1 cellular context compared by ENCODE assay signal in the genomic region with DNA sequence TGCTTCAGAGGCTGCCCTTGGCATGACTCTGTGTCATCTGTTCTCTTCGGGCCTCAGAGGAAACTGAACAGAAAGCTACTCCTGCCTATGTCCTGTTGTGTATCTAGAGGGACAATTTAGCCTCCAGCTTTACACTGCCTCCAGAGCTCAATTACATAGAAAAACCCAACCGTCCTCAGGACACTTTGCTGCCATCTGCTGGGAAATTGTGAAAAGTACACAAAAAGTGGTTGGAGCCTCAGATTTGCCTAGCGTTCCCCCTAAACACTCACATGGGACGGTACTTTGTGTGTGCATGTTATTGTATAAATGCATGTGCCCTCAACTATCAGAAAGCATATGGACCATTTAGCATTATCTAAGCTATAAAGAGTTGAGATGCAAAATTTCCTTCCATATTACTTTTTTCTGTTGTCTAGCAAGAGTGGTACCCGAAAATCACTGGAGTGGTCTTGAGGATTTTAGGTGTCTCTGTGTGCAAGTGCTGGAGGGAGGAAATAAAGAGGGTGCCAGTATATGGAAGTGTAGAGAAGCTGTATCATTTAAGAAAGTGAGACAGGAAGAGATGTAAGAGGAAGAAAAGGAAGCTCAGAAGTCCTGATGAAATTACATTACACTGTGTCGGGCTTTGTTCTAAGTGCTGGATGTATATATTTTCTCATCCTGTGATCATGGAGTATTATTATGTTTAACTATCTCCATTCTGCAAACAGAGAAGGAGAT.
A peak's percentile ranks its signal among the peaks of the same experiment; 100 is the strongest.
TF ChIP-seq lines count a peak whose summit lies in the region.

No MANE protein-coding gene starts in this region.

TF ChIP-seq in GM12878, 131 proteins besides CTCF, POLR2A, EP300 and RAD21 (continued from another document):
- TF ChIP-seq, protein P1, sequence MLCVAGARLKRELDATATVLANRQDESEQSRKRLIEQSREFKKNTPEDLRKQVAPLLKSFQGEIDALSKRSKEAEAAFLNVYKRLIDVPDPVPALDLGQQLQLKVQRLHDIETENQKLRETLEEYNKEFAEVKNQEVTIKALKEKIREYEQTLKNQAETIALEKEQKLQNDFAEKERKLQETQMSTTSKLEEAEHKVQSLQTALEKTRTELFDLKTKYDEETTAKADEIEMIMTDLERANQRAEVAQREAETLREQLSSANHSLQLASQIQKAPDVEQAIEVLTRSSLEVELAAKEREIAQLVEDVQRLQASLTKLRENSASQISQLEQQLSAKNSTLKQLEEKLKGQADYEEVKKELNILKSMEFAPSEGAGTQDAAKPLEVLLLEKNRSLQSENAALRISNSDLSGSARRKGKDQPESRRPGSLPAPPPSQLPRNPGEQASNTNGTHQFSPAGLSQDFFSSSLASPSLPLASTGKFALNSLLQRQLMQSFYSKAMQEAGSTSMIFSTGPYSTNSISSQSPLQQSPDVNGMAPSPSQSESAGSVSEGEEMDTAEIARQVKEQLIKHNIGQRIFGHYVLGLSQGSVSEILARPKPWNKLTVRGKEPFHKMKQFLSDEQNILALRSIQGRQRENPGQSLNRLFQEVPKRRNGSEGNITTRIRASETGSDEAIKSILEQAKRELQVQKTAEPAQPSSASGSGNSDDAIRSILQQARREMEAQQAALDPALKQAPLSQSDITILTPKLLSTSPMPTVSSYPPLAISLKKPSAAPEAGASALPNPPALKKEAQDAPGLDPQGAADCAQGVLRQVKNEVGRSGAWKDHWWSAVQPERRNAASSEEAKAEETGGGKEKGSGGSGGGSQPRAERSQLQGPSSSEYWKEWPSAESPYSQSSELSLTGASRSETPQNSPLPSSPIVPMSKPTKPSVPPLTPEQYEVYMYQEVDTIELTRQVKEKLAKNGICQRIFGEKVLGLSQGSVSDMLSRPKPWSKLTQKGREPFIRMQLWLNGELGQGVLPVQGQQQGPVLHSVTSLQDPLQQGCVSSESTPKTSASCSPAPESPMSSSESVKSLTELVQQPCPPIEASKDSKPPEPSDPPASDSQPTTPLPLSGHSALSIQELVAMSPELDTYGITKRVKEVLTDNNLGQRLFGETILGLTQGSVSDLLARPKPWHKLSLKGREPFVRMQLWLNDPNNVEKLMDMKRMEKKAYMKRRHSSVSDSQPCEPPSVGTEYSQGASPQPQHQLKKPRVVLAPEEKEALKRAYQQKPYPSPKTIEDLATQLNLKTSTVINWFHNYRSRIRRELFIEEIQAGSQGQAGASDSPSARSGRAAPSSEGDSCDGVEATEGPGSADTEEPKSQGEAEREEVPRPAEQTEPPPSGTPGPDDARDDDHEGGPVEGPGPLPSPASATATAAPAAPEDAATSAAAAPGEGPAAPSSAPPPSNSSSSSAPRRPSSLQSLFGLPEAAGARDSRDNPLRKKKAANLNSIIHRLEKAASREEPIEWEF (IDR thresholded peaks at IDR 0.05; ENCODE audit: insufficient replicate concordance, low read depth, low read length), result no peak
- TF ChIP-seq, protein P2, sequence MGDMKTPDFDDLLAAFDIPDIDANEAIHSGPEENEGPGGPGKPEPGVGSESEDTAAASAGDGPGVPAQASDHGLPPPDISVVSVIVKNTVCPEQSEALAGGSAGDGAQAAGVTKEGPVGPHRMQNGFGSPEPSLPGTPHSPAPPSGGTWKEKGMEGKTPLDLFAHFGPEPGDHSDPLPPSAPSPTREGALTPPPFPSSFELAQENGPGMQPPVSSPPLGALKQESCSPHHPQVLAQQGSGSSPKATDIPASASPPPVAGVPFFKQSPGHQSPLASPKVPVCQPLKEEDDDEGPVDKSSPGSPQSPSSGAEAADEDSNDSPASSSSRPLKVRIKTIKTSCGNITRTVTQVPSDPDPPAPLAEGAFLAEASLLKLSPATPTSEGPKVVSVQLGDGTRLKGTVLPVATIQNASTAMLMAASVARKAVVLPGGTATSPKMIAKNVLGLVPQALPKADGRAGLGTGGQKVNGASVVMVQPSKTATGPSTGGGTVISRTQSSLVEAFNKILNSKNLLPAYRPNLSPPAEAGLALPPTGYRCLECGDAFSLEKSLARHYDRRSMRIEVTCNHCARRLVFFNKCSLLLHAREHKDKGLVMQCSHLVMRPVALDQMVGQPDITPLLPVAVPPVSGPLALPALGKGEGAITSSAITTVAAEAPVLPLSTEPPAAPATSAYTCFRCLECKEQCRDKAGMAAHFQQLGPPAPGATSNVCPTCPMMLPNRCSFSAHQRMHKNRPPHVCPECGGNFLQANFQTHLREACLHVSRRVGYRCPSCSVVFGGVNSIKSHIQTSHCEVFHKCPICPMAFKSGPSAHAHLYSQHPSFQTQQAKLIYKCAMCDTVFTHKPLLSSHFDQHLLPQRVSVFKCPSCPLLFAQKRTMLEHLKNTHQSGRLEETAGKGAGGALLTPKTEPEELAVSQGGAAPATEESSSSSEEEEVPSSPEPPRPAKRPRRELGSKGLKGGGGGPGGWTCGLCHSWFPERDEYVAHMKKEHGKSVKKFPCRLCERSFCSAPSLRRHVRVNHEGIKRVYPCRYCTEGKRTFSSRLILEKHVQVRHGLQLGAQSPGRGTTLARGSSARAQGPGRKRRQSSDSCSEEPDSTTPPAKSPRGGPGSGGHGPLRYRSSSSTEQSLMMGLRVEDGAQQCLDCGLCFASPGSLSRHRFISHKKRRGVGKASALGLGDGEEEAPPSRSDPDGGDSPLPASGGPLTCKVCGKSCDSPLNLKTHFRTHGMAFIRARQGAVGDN (IDR thresholded peaks at IDR 0.05), result no peak
- TF ChIP-seq YBX1 (IDR thresholded peaks at IDR 0.05), result no peak
- TF ChIP-seq FOXM1 (IDR thresholded peaks at IDR 0.05; ENCODE audit: low read depth, low read length), result peak; percentile 49; the same call in 1 of the 2 replicates
- peak; percentile 51; the same call in 1 of the 3 replicates for TF ChIP-seq POU2F2 (IDR thresholded peaks at IDR 0.05; ENCODE audit: borderline replicate concordance, low read depth, low read length)
- no peak for TF ChIP-seq MXI1 (IDR thresholded peaks at IDR 0.05; ENCODE audit: low read depth, low read length)
- no peak for TF ChIP-seq SUZ12 (IDR thresholded peaks at IDR 0.05; ENCODE audit: unreplicated experiment)
- TF ChIP-seq, protein P3, sequence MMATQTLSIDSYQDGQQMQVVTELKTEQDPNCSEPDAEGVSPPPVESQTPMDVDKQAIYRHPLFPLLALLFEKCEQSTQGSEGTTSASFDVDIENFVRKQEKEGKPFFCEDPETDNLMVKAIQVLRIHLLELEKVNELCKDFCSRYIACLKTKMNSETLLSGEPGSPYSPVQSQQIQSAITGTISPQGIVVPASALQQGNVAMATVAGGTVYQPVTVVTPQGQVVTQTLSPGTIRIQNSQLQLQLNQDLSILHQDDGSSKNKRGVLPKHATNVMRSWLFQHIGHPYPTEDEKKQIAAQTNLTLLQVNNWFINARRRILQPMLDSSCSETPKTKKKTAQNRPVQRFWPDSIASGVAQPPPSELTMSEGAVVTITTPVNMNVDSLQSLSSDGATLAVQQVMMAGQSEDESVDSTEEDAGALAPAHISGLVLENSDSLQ (IDR thresholded peaks at IDR 0.05), result no peak
- TF ChIP-seq HCFC1 (IDR thresholded peaks at IDR 0.05; ENCODE audit: low read length), result no peak
- no peak for TF ChIP-seq TARDBP (IDR thresholded peaks at IDR 0.05; ENCODE audit: borderline replicate concordance)
- no peak for TF ChIP-seq MYC (IDR thresholded peaks at IDR 0.05; ENCODE audit: insufficient read depth, insufficient read length, insufficient replicate concordance, low read length, severe bottlenecking)
- TF ChIP-seq FOS (IDR thresholded peaks at IDR 0.05; ENCODE audit: borderline replicate concordance, extremely low read depth, insufficient read length), result no peak
- no peak for TF ChIP-seq ZNF217 (IDR thresholded peaks at IDR 0.05)
- peak; percentile 90 for TF ChIP-seq SMC3 (IDR thresholded peaks at IDR 0.05; ENCODE audit: borderline replicate concordance, low read length)
- TF ChIP-seq, protein P4, sequence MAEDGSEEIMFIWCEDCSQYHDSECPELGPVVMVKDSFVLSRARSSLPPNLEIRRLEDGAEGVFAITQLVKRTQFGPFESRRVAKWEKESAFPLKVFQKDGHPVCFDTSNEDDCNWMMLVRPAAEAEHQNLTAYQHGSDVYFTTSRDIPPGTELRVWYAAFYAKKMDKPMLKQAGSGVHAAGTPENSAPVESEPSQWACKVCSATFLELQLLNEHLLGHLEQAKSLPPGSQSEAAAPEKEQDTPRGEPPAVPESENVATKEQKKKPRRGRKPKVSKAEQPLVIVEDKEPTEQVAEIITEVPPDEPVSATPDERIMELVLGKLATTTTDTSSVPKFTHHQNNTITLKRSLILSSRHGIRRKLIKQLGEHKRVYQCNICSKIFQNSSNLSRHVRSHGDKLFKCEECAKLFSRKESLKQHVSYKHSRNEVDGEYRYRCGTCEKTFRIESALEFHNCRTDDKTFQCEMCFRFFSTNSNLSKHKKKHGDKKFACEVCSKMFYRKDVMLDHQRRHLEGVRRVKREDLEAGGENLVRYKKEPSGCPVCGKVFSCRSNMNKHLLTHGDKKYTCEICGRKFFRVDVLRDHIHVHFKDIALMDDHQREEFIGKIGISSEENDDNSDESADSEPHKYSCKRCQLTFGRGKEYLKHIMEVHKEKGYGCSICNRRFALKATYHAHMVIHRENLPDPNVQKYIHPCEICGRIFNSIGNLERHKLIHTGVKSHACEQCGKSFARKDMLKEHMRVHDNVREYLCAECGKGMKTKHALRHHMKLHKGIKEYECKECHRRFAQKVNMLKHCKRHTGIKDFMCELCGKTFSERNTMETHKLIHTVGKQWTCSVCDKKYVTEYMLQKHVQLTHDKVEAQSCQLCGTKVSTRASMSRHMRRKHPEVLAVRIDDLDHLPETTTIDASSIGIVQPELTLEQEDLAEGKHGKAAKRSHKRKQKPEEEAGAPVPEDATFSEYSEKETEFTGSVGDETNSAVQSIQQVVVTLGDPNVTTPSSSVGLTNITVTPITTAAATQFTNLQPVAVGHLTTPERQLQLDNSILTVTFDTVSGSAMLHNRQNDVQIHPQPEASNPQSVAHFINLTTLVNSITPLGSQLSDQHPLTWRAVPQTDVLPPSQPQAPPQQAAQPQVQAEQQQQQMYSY (CRISPR knock-in tag; IDR thresholded peaks at IDR 0.05), result no peak
- TF ChIP-seq RBBP5 (conservative IDR thresholded peaks at IDR 0.05), result no peak
- no peak for TF ChIP-seq SRF (IDR thresholded peaks at IDR 0.05; ENCODE audit: low read depth in 2 of 2, low read length in 2 of 2)
- TF ChIP-seq NR2C1 (IDR thresholded peaks at IDR 0.05), result no peak
- no peak for TF ChIP-seq BCL11A (IDR thresholded peaks at IDR 0.05; ENCODE audit: low read depth, low read length)
- TF ChIP-seq WRNIP1 (IDR thresholded peaks at IDR 0.05; ENCODE audit: borderline replicate concordance, low read depth, low read length), result no peak
- no peak for TF ChIP-seq RB1 (IDR thresholded peaks at IDR 0.05; ENCODE audit: borderline replicate concordance)
- no peak for TF ChIP-seq SUPT20H (IDR thresholded peaks at IDR 0.05; ENCODE audit: borderline replicate concordance, control insufficient read depth, low read depth, low read length)
- TF ChIP-seq EED (IDR thresholded peaks at IDR 0.05; ENCODE audit: low read depth), result no peak
- 0 out of 2 replicates have a peak, but pooled peaks have one; percentile 38 for TF ChIP-seq YY1 (IDR thresholded peaks at IDR 0.05; ENCODE audit: low read depth, low read length)
- TF ChIP-seq, protein P5, sequence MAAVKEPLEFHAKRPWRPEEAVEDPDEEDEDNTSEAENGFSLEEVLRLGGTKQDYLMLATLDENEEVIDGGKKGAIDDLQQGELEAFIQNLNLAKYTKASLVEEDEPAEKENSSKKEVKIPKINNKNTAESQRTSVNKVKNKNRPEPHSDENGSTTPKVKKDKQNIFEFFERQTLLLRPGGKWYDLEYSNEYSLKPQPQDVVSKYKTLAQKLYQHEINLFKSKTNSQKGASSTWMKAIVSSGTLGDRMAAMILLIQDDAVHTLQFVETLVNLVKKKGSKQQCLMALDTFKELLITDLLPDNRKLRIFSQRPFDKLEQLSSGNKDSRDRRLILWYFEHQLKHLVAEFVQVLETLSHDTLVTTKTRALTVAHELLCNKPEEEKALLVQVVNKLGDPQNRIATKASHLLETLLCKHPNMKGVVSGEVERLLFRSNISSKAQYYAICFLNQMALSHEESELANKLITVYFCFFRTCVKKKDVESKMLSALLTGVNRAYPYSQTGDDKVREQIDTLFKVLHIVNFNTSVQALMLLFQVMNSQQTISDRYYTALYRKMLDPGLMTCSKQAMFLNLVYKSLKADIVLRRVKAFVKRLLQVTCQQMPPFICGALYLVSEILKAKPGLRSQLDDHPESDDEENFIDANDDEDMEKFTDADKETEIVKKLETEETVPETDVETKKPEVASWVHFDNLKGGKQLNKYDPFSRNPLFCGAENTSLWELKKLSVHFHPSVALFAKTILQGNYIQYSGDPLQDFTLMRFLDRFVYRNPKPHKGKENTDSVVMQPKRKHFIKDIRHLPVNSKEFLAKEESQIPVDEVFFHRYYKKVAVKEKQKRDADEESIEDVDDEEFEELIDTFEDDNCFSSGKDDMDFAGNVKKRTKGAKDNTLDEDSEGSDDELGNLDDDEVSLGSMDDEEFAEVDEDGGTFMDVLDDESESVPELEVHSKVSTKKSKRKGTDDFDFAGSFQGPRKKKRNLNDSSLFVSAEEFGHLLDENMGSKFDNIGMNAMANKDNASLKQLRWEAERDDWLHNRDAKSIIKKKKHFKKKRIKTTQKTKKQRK (IDR thresholded peaks at IDR 0.05; ENCODE audit: low read depth, low read length), result no peak
- no peak for TF ChIP-seq EGR1 (IDR thresholded peaks at IDR 0.05; ENCODE audit: borderline replicate concordance in 1 of 2, low read depth in 2 of 2, low read length in 2 of 2)
- no peak for TF ChIP-seq NR2F1 (conservative IDR thresholded peaks at IDR 0.05)
- TF ChIP-seq GABPA (IDR thresholded peaks at IDR 0.05; ENCODE audit: low read depth), result no peak
- no peak for TF ChIP-seq BHLHE40 (IDR thresholded peaks at IDR 0.05; ENCODE audit: borderline replicate concordance in 1 of 2, low read depth in 2 of 2, low read length in 1 of 2)
- TF ChIP-seq PAX8 (IDR thresholded peaks at IDR 0.05), result no peak
- TF ChIP-seq MTA2 (IDR thresholded peaks at IDR 0.05; ENCODE audit: low read depth), result no peak
- no peak for TF ChIP-seq KDM1A (IDR thresholded peaks at IDR 0.05; ENCODE audit: borderline replicate concordance)
TF ChIP-seq in GM12878: peak in this region for 6.
